Comparison of ENCODE assay signal across 8 cellular contexts in the genomic region with DNA sequence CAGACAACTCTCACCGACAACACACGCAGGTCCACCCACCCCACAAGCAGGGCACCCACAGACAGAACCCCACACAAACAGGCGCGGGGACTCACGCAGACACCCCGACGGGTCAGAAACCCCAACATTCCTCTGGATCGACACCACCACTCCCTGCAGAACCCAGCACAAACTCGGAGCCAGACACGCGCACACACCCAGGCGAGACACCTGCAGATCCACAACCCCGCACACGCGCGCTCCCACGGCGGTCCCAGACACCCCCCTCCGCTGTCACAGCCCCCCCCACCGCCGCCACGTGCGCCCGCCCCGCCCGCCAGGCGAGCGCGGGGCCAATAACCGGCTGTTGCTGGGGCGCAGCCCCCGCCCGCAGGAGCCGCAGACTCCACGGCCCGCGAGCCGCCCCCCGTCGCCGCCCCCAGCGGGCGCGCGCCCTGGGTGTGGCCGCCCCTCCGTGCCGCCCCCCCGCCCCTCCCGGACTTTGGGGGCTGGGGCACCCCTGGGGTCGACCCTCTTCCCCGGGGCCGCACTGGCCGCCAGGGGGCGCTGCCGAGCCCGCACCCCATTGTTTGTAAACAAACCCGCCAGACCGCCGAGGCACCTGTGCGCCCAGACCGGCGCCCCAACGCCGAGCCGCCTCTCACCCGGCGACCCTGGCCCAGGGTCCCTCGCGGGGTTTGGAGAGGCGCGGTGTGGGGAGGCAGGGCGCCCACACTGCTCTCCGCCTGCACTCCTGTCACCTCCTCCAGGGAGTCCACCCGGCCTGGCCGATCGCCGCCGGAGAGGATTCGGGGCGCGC. TPM values are rescaled to one million over a fixed set of nuclear protein-coding genes. Genes with fewer than 3 reads are reported as not detected.
A peak's percentile ranks its signal among the peaks of the same experiment; 100 is the strongest.
DNase-seq lines count a peak whose midpoint lies in the region; ATAC-seq and TF ChIP-seq lines count a peak whose summit lies in the region.

No MANE protein-coding gene starts in this region.

- no peak for TF ChIP-seq EP300 in ovary (IDR thresholded peaks at IDR 0.05)

- H3K36me3 ChIP-seq in PC-3 (ENCODE audit: low read depth, low read length) (no peaks in the 10 kb centered on the region), ovary (no peaks in the 10 kb centered on the region), upper lobe of right lung (peaks cover 4% of the 10 kb centered on the region)

- no peaks in the 10 kb centered on the region for H3K9me3 ChIP-seq in PC-3 (ENCODE audit: low read length)
- no peaks in the 10 kb centered on the region for H3K9me3 ChIP-seq in ovary
- H3K9me3 ChIP-seq in upper lobe of right lung: no peaks in the 10 kb centered on the region

- no peaks in the 10 kb centered on the region for H4K20me1 ChIP-seq in PC-3 (ENCODE audit: low read length)

- peak overlapping the region; percentile 97 for H3K4me2 ChIP-seq in PC-3 (ENCODE audit: low read length)

- intact Hi-C loops in PC-3 (cut with micrococcal nuclease) (no loop called here), Right ventricle myocardium inferior (cut with DNase I) (no loop called here), ovary (cut with DNase I) (no loop called here), upper lobe of right lung (cut with DNase I) (no loop called here)

- no peaks in the 10 kb centered on the region for H3K79me2 ChIP-seq in PC-3 (ENCODE audit: low read length)

- no peak for TF ChIP-seq POLR2A in ovary (IDR thresholded peaks at IDR 0.05)

- H3K4me3 ChIP-seq in AG04449 (ENCODE audit: low read depth, low read length) (peak overlapping the region; percentile 95), PC-3 (ENCODE audit: low read length) (peak overlapping the region; percentile 76), ovary (peak overlapping the region; percentile 77), upper lobe of right lung (peak overlapping the region; percentile 97)

- peak overlapping the region; percentile 57; the same call in 1 of the 2 replicates for H2AFZ ChIP-seq in PC-3 (ENCODE audit: low read length)

- ATAC-seq in PC-3 (no peak), Right ventricle myocardium inferior (no peak), upper lobe of right lung (peak; percentile 4)

- peak overlapping the region; percentile 40; the same call in 1 of the 2 replicates for H3K9ac ChIP-seq in PC-3 (ENCODE audit: low read length)

- no peaks in the 10 kb centered on the region for H3K9me2 ChIP-seq in PC-3 (replicated peaks; ENCODE audit: low read length)

- H3K27me3 ChIP-seq in PC-3 (ENCODE audit: low read length) (no peaks in the 10 kb centered on the region), ovary (no peaks in the 10 kb centered on the region), upper lobe of right lung (no peaks in the 10 kb centered on the region)

- peaks cover 40% of the 10 kb centered on the region for H3K4me1 ChIP-seq in PC-3 (ENCODE audit: insufficient read depth, low read length)
- peaks cover 12% of the 10 kb centered on the region for H3K4me1 ChIP-seq in ovary (ENCODE audit: insufficient read depth)
- H3K4me1 ChIP-seq in upper lobe of right lung: peaks cover 28% of the 10 kb centered on the region

- DNase-seq in AG04449 (ENCODE audit: low read depth, low spot score) (no peak), GM19238 (ENCODE audit: insufficient read length, low spot score) (peak; percentile 76), PC-3 (no peak), Right ventricle myocardium inferior (ENCODE audit: missing footprints) (peak; percentile 85), ovary (peak; percentile 61 to 84 (median 81)), upper lobe of right lung (peak; percentile 91), DMS153 (lab: John Stamatoyannopoulos, UW) (no peak)
- DNase-seq in activated naive CD4-positive, alpha-beta T cell treated with Interleukin-2 at 50 U/mL for 16 hours: peak; percentile 82

- TF ChIP-seq CTCF in AG04449 (IDR thresholded peaks at IDR 0.05; ENCODE audit: insufficient read depth, low read length, missing control alignments) (peak; percentile 78), PC-3 (conservative IDR thresholded peaks at IDR 0.05; ENCODE audit: low read depth, low read length) (peak; percentile 61), ovary (IDR thresholded peaks at IDR 0.05) (peak; percentile 67 to 86 (median 85)), upper lobe of right lung (IDR thresholded peaks at IDR 0.05) (peak; percentile 82)

- no TSS peak for BruUV-seq in PC-3 (replicated peaks; lab: Mats Ljungman, UMichigan)

- H3F3A ChIP-seq in PC-3 (ENCODE audit: low read length, unreplicated experiment): no peaks in the 10 kb centered on the region

- WGBS in ovary, 3 donors: 1 to 2% (median 1%) methylated on average over 43 to 82 of the region's 82 CpGs

- POLR2A ChIA-PET in AG04449 (lab: Yijun Ruan, JAX) (interaction anchor here (0.6 kb wide), 1 partner anchor 12 kb away, joined by 3 read pairs; no protein-coding TSS in a partner anchor), PC-3 (lab: Charles Lee; ENCODE audit: unreplicated experiment) (no interaction called here)

- CTCF ChIA-PET in AG04449 (lab: Yijun Ruan, JAX) (interaction anchor here (1.1 to 9.0 kb wide), 2 partner anchors 15 to 72 kb away, joined by 5 to 104 read pairs; no protein-coding TSS in a partner anchor), PC-3 (lab: Charles Lee) (no interaction called here)

- H3K27ac ChIP-seq in PC-3 (ENCODE audit: low read length) (no peak overlapping the region), ovary (peak overlapping the region; percentile 72 to 96), upper lobe of right lung (peak overlapping the region; percentile 86)

RNA-seq across cellular contexts. Expression of a gene that starts 0.7 kb away (rescaled TPM):
- total RNA-seq in PC-3 (2014; rRNA removed) (2.4 and 2.9 TPM in 2 replicates), Right ventricle myocardium inferior (5.0 TPM), ovary (10 to 100 TPM in 1 of 7 donors, 1 to 10 TPM in 6; 5.4 to 13.2 (median 6.6) TPM), upper lobe of right lung (20.1 TPM)
- 1 to 10 TPM in 1 of 2 donors, under 1 TPM in 1; 0.23 to 4.5 TPM for polyA plus RNA-seq in ovary

RNA-seq across cellular contexts. Expression of a gene that starts 26.0 kb away (rescaled TPM):
- 8.3 and 12.4 TPM in 2 replicates for total RNA-seq in PC-3 (2014; rRNA removed)
- total RNA-seq in Right ventricle myocardium inferior: 21.2 TPM
- 10 to 100 TPM; 17.5 to 65.7 (median 37.0) TPM for total RNA-seq in ovary
- polyA plus RNA-seq in ovary: 10 to 100 TPM; 14.8 to 40.4 TPM
- 36.1 TPM for total RNA-seq in upper lobe of right lung

RNA-seq across cellular contexts. Expression of a gene that starts 44.4 kb away (rescaled TPM):
- 2.5 and 5.1 TPM in 2 replicates for total RNA-seq in PC-3 (2014; rRNA removed)
- 11.2 TPM for total RNA-seq in Right ventricle myocardium inferior
- total RNA-seq in ovary: 10 to 100 TPM in 6 of 7 donors, 1 to 10 TPM in 1; 9.7 to 53.3 (median 31.0) TPM
- polyA plus RNA-seq in ovary: 10 to 100 TPM in 1 of 2 donors, under 1 TPM in 1; 0.73 to 15.2 TPM
- 18.2 TPM for total RNA-seq in upper lobe of right lung

Comparison
In these comparisons a context has a peak if more than half of its experiments do, and no peak if none do; other contexts are left out.
1. DNase-seq: peak in GM19238 (single experiment), activated naive CD4-positive, alpha-beta T cell treated with Interleukin-2 at 50 U/mL for 16 hours (single experiment), Right ventricle myocardium inferior (single experiment), ovary (5 of 5) and upper lobe of right lung (single experiment); none in AG04449 (single experiment), PC-3 (single experiment) and DMS153 (single experiment).
2. Peak in every context shown above with its lines, with median percentiles within 50 percentile points of each other: H3K4me3 ChIP-seq and CTCF ChIP-seq.